1 cellular context compared by ENCODE assay signal in the genomic region with DNA sequence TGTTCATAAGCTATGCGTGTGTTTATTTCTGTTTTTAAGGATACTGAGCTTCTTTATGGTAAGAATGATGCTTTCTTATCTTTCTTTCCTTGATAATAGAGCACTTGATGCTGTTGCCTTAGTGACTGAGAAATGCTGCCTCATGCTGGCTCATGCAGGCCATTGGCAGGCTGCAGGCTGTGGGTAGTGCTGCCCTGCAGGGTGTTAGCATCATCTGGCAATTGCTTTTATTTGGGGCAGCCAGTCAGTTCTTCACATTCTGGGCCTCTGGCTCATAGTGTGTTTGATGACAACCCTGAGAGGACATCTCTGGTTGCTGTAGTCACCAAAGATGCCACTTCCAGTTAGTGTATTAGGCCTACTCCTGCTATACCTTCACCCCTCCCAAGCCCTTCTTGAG.
TF ChIP-seq lines count a peak whose summit lies in the region.

No MANE protein-coding gene starts in this region.

TF ChIP-seq in GM23338, 12 proteins besides CTCF, POLR2A, EP300 and RAD21 (continued from another document):
- TF ChIP-seq EZH2phosphoT487 (IDR thresholded peaks at IDR 0.05; ENCODE audit: unreplicated experiment) (no peak), NANOG (IDR thresholded peaks at IDR 0.05; ENCODE audit: borderline replicate concordance) (no peak)
